11 cellular contexts compared by ENCODE assay signal in the genomic region with DNA sequence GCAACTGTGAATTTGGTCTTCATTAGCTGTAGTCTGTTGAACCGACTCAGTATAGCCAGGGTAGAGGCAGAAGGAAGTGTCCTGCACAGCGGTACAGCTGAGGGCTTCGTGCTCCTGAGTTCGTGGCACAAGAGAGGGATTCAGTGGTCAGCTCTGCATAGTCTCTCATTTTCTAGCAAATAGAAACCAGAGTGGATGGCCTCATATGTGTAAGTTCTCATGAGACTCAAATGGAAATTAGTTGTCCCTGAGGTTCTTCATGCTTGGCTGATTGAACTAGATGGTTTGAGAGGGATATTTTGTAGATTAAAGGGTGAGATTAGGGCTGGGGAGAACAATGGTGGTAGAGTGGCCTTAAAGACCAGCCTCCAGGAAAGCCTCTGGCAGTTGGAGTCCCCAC. TPM values are rescaled to one million over a fixed set of nuclear protein-coding genes. Genes with fewer than 3 reads are reported as not detected.
DNase-seq lines count a peak whose midpoint lies in the region; ATAC-seq and TF ChIP-seq lines count a peak whose summit lies in the region.
"Had no signal": no experiment of that assay in that cellular context is flagged by ENCODE, and none has a peak within 500 bp of the region (broad histone marks: within the 10 kb centered on the region; RNA-seq: fewer than 3 reads in every experiment).

No MANE protein-coding gene starts in this region.

- TF ChIP-seq CTCF in Loucy (conservative IDR thresholded peaks at IDR 0.05; ENCODE audit: low read length): no peak

- H3K36me3 ChIP-seq in BLaER1 treated with 17β-estradiol and CSF1 and Interleukin-3, amounts not matched to agents 10 nM and 100 nM: peaks cover 59 to 96% (median 82%) of the 10 kb centered on the region in 11 experiments
- H3K36me3 ChIP-seq in Loucy (ENCODE audit: insufficient read depth, low read length): peaks cover 29% of the 10 kb centered on the region; the same call in 1 of the 2 replicates

- peaks cover 99% of the 10 kb centered on the region for H3K79me2 ChIP-seq in Loucy (ENCODE audit: insufficient read depth, low read length)

- H3K27ac ChIP-seq in BLaER1 treated with 17β-estradiol and CSF1 and Interleukin-3, amounts not matched to agents 10 nM and 100 nM: no peak overlapping the region

- H3K9ac ChIP-seq in BLaER1 treated with 17β-estradiol and CSF1 and Interleukin-3, amounts not matched to agents 10 nM and 100 nM: no peak overlapping the region
- H3K9ac ChIP-seq in Loucy (ENCODE audit: low read depth, low read length, poor library complexity, severe bottlenecking): no peak overlapping the region

- no peaks in the 10 kb centered on the region for H3K27me3 ChIP-seq in BLaER1 treated with 17β-estradiol and CSF1 and Interleukin-3, amounts not matched to agents 10 nM and 100 nM
- no peaks in the 10 kb centered on the region for H3K27me3 ChIP-seq in Loucy (ENCODE audit: insufficient read depth, low read length, poor library complexity, severe bottlenecking)

- H3F3A ChIP-seq in Loucy (ENCODE audit: low read depth): no peaks in the 10 kb centered on the region

- DNase-seq in activated CD4-positive, alpha-beta T cell treated with anti-CD3 and anti-CD28 coated beads, Interleukin-2, amount 50 U/mL, for 48 hours: no peak
- DNase-seq in NCI-H146 treated with DMSO at 0.1 percent for 48 hours (lab: John Stamatoyannopoulos, UW; ENCODE audit: unreplicated experiment) (no peak), posterior vena cava (ENCODE audit: low spot score) (no peak), kidney tubule cell (ENCODE audit: low spot score) (no peak)
- DNase-seq: activated naive CD4-positive, alpha-beta T cell treated with anti-CD3 and anti-CD28 coated beads, Interleukin-2, amount 50 U/mL, for 16 hours had no signal

- peaks cover 11 to 54% (median 25%) of the 10 kb centered on the region in 11 experiments for H3K9me3 ChIP-seq in BLaER1 treated with 17β-estradiol and CSF1 and Interleukin-3, amounts not matched to agents 10 nM and 100 nM (replicated peaks in 1 of 11)
- H3K9me3 ChIP-seq in Loucy (ENCODE audit: insufficient read depth, low read depth, low read length): no peaks in the 10 kb centered on the region

- H2AFZ ChIP-seq in Loucy (ENCODE audit: low read length): no peak overlapping the region

- no peak overlapping the region for H3K4me3 ChIP-seq in BLaER1 treated with 17β-estradiol and CSF1 and Interleukin-3, amounts not matched to agents 10 nM and 100 nM
- no peak overlapping the region for H3K4me3 ChIP-seq in Loucy (ENCODE audit: low read length, poor library complexity, severe bottlenecking)
- H3K4me3 ChIP-seq: smooth muscle cell had no signal

- H3K9me2 ChIP-seq in Loucy (replicated peaks; ENCODE audit: low read depth, low read length): no peaks in the 10 kb centered on the region

- ATAC-seq in GM18909 (IDR thresholded peaks at IDR 0.05; ENCODE audit: poor library complexity, unreplicated experiment) (peak; percentile 59), HG02678 (IDR thresholded peaks at IDR 0.05; ENCODE audit: unreplicated experiment) (peak; percentile 51)
- ATAC-seq: stimulated activated effector memory CD8-positive, alpha-beta T cell treated with anti-CD3 and anti-CD28 coated beads, Interleukin-12 subunit alpha, Interleukin-12 subunit beta, amount 100 ng/mL, for 72 hours had no signal

- peaks cover 13 to 100% (median 64%) of the 10 kb centered on the region in 11 experiments; a peak in 20 of 22 replicates for H4K20me1 ChIP-seq in BLaER1 treated with 17β-estradiol and CSF1 and Interleukin-3, amounts not matched to agents 10 nM and 100 nM
- peaks cover 48% of the 10 kb centered on the region for H4K20me1 ChIP-seq in Loucy (ENCODE audit: insufficient read depth, low read length, poor library complexity, severe bottlenecking)

- intact Hi-C loops in posterior vena cava (cut with DNase I): no loop called here

- H3K4me1 ChIP-seq in BLaER1 treated with 17β-estradiol and CSF1 and Interleukin-3, amounts not matched to agents 10 nM and 100 nM: peaks cover 22 to 54% (median 43%) of the 10 kb centered on the region in 10 experiments
- peaks cover 23% of the 10 kb centered on the region for H3K4me1 ChIP-seq in Loucy (ENCODE audit: insufficient read depth, low read length, poor library complexity, severe bottlenecking)

- H3K4me2 ChIP-seq in BLaER1 treated with 17β-estradiol and CSF1 and Interleukin-3, amounts not matched to agents 10 nM and 100 nM: peak overlapping the region in 6 of 11 experiments; percentile 9 to 49 (median 42); a peak in 11 of 22 replicates
- H3K4me2 ChIP-seq in Loucy (ENCODE audit: low read depth, low read length, poor library complexity, severe bottlenecking): peak overlapping the region; percentile 15
- H3K4me2 ChIP-seq: smooth muscle cell had no signal

RNA-seq across cellular contexts. Expression of gene ARHGEF7, which starts 50.5 kb away (rescaled TPM):
- 10 to 100 TPM; 61.7 to 76.0 TPM for total RNA-seq in posterior vena cava
